27 cellular contexts compared by ENCODE assay signal in genomic region chr1:188096521-188096920, GRCh38.
"Had no signal": no experiment of that assay in that cellular context is flagged by ENCODE, and none has a peak within 500 bp of the region (broad histone marks: within the 10 kb centered on the region; RNA-seq: fewer than 3 reads in every experiment).

No MANE protein-coding gene starts in this region.

- H3K4me3 Mint-ChIP-seq: activated CD4-positive, alpha-beta memory T cell treated with anti-CD3 and anti-CD28 coated beads for 36 hours; activated CD4-positive, alpha-beta T cell treated with anti-CD3 and anti-CD28 coated beads for 36 hours; activated CD4-positive, alpha-beta T cell treated with anti-CD3 and anti-CD28 coated beads, Interleukin-2, amount 10 ng/mL, durations not matched to agents 24 days and 14 days; activated CD8-positive, alpha-beta memory T cell treated with anti-CD3 and anti-CD28 coated beads, Interleukin-2, amount 10 ng/mL, durations not matched to agents 7 days and 5 days; activated CD8-positive, alpha-beta T cell treated with anti-CD3 and anti-CD28 coated beads, Interleukin-2, amount 10 ng/mL, durations not matched to agents 7 days and 5 days; activated naive CD4-positive, alpha-beta T cell treated with anti-CD3 and anti-CD28 coated beads for 36 hours; activated naive CD4-positive, alpha-beta T cell treated with anti-CD3 and anti-CD28 coated beads, Interleukin-2, amount 50 U/mL, for 24 hours; activated naive CD8-positive, alpha-beta T cell treated with anti-CD3 and anti-CD28 coated beads for 36 hours; activated naive CD8-positive, alpha-beta T cell treated with anti-CD3 and anti-CD28 coated beads, Interleukin-2, amount 50 U/mL, for 24 hours; activated T-helper 1 cell treated with anti-CD3 and anti-CD28 coated beads, Interleukin-12 subunit alpha, Interleukin-12 subunit beta, Interleukin-2, Interleukin-4 antibody, amounts not matched to agents 30 ng/mL and 10 ng/mL and 1 ng/mL, durations not matched to agents 14 hours and 24 hours and 36 hours had no signal

- H3K9me3 Mint-ChIP-seq: activated naive CD4-positive, alpha-beta T cell treated with anti-CD3 and anti-CD28 coated beads, Interleukin-2, amount 50 U/mL, for 24 hours had no signal

- H3K4me3 ChIP-seq: adrenal gland, body of pancreas, esophagus squamous epithelium, gastroesophageal sphincter had no signal

- DNase-seq: activated CD4-positive, alpha-beta memory T cell treated with anti-CD3 and anti-CD28 coated beads for 36 hours; activated CD4-positive, alpha-beta T cell treated with anti-CD3 and anti-CD28 coated beads for 36 hours; activated CD4-positive, alpha-beta T cell treated with anti-CD3 and anti-CD28 coated beads, Interleukin-2, amount 10 ng/mL, durations not matched to agents 24 days and 14 days; activated CD4-positive, CD25-positive, alpha-beta regulatory T cell; activated CD4-positive, CD25-positive, alpha-beta regulatory T cell treated with anti-CD3 and anti-CD28 coated beads, Interleukin-2, amount 50 U/mL, for 72 hours; activated CD8-positive, alpha-beta memory T cell treated with anti-CD3 and anti-CD28 coated beads, Interleukin-2, amount 10 ng/mL, durations not matched to agents 7 days and 5 days; activated CD8-positive, alpha-beta memory T cell treated with anti-CD3 and anti-CD28 coated beads, Interleukin-2, amount 50 U/mL, for 4 hours; activated CD8-positive, alpha-beta T cell treated with anti-CD3 and anti-CD28 coated beads, Interleukin-2, amount 10 ng/mL, durations not matched to agents 7 days and 5 days; activated effector memory CD4-positive, alpha-beta T cell treated with anti-CD3 and anti-CD28 coated beads, Interleukin-2, amount 50 U/mL, for 16 hours; activated naive CD4-positive, alpha-beta T cell treated with anti-CD3 and anti-CD28 coated beads for 36 hours; activated naive CD8-positive, alpha-beta T cell treated with anti-CD3 and anti-CD28 coated beads for 36 hours; activated naive CD8-positive, alpha-beta T cell treated with anti-CD3 and anti-CD28 coated beads, Interleukin-2, amount 50 U/mL, for 24 hours; activated T-cell treated with anti-CD3 and anti-CD28 coated beads, Interleukin-2, amount 50 U/mL, for 1 hour; activated T-cell treated with anti-CD3 and anti-CD28 coated beads, Interleukin-2, amount 50 U/mL, for 48 hours; adrenal gland; amygdala; aorta; body of pancreas; caudate nucleus; effector CD8-positive, alpha-beta T cell; esophagus squamous epithelium; foreskin melanocyte; T-helper 2 cell had no signal

- H3K27me3 Mint-ChIP-seq: activated CD4-positive, alpha-beta memory T cell treated with anti-CD3 and anti-CD28 coated beads for 36 hours; activated CD4-positive, alpha-beta T cell treated with anti-CD3 and anti-CD28 coated beads for 36 hours; activated CD4-positive, alpha-beta T cell treated with anti-CD3 and anti-CD28 coated beads, Interleukin-2, amount 10 ng/mL, durations not matched to agents 24 days and 14 days; activated CD8-positive, alpha-beta memory T cell treated with anti-CD3 and anti-CD28 coated beads, Interleukin-2, amount 10 ng/mL, durations not matched to agents 7 days and 5 days; activated naive CD4-positive, alpha-beta T cell treated with anti-CD3 and anti-CD28 coated beads, Interleukin-2, amount 50 U/mL, for 24 hours; activated naive CD8-positive, alpha-beta T cell treated with anti-CD3 and anti-CD28 coated beads for 36 hours; activated naive CD8-positive, alpha-beta T cell treated with anti-CD3 and anti-CD28 coated beads, Interleukin-2, amount 50 U/mL, for 24 hours had no signal

- H3K27ac Mint-ChIP-seq: activated CD4-positive, alpha-beta memory T cell treated with anti-CD3 and anti-CD28 coated beads for 36 hours; activated CD4-positive, alpha-beta T cell treated with anti-CD3 and anti-CD28 coated beads for 36 hours; activated CD4-positive, alpha-beta T cell treated with anti-CD3 and anti-CD28 coated beads, Interleukin-2, amount 10 ng/mL, durations not matched to agents 24 days and 14 days; activated CD8-positive, alpha-beta memory T cell treated with anti-CD3 and anti-CD28 coated beads, Interleukin-2, amount 10 ng/mL, durations not matched to agents 7 days and 5 days; activated CD8-positive, alpha-beta T cell treated with anti-CD3 and anti-CD28 coated beads, Interleukin-2, amount 10 ng/mL, durations not matched to agents 7 days and 5 days; activated naive CD4-positive, alpha-beta T cell treated with anti-CD3 and anti-CD28 coated beads for 36 hours; activated naive CD4-positive, alpha-beta T cell treated with anti-CD3 and anti-CD28 coated beads, Interleukin-2, amount 50 U/mL, for 24 hours; activated naive CD8-positive, alpha-beta T cell treated with anti-CD3 and anti-CD28 coated beads for 36 hours; activated naive CD8-positive, alpha-beta T cell treated with anti-CD3 and anti-CD28 coated beads, Interleukin-2, amount 50 U/mL, for 24 hours; activated T-helper 1 cell treated with anti-CD3 and anti-CD28 coated beads, Interleukin-12 subunit alpha, Interleukin-12 subunit beta, Interleukin-2, Interleukin-4 antibody, amounts not matched to agents 30 ng/mL and 10 ng/mL and 1 ng/mL, durations not matched to agents 14 hours and 24 hours and 36 hours; activated T-helper 2 cell treated with anti-CD3 and anti-CD28 coated beads, Interferon-gamma antibody, Interleukin-2, Interleukin-4, amounts not matched to agents 10 μg/mL and 5 μg/mL and 100 μg/mL, durations not matched to agents 14 hours and 24 hours and 36 hours had no signal

- H3K36me3 Mint-ChIP-seq: activated CD4-positive, alpha-beta memory T cell treated with anti-CD3 and anti-CD28 coated beads for 36 hours; activated CD8-positive, alpha-beta memory T cell treated with anti-CD3 and anti-CD28 coated beads, Interleukin-2, amount 10 ng/mL, durations not matched to agents 7 days and 5 days; activated naive CD4-positive, alpha-beta T cell treated with anti-CD3 and anti-CD28 coated beads, Interleukin-2, amount 50 U/mL, for 24 hours; activated naive CD8-positive, alpha-beta T cell treated with anti-CD3 and anti-CD28 coated beads for 36 hours had no signal

- H3K4me1 Mint-ChIP-seq: activated CD4-positive, alpha-beta T cell treated with anti-CD3 and anti-CD28 coated beads for 36 hours; activated CD4-positive, alpha-beta T cell treated with anti-CD3 and anti-CD28 coated beads, Interleukin-2, amount 10 ng/mL, durations not matched to agents 24 days and 14 days; activated CD8-positive, alpha-beta memory T cell treated with anti-CD3 and anti-CD28 coated beads, Interleukin-2, amount 10 ng/mL, durations not matched to agents 7 days and 5 days; activated naive CD4-positive, alpha-beta T cell treated with anti-CD3 and anti-CD28 coated beads, Interleukin-2, amount 50 U/mL, for 24 hours; activated naive CD8-positive, alpha-beta T cell treated with anti-CD3 and anti-CD28 coated beads for 36 hours; activated naive CD8-positive, alpha-beta T cell treated with anti-CD3 and anti-CD28 coated beads, Interleukin-2, amount 50 U/mL, for 24 hours had no signal
